In the genomic region with DNA sequence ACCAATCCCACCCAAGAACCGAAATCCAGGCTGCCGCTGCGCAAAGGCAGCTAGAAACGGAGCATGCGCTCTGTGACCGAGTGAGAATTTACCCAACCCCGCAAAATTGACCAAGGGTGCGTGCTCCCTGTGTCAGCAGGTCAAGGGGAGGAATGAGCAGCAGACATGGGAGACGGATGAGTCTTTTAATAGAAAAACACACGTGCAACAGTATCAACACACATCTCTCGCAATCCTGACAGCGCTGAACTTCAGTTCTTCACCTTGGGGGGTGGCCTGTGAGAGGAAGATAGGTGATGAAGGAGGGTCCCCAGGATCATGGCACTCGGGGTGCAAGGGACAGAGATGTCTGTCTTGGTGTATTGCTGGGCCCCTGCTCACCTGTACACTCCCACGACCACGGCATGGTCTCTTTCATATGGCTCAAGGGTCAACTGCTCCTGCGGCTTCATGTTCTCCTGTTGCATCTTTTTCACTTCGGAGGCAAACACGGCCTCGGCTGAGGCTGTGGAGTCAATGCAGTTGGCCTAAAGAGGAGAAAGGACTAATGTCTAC, we compare ENCODE assay signal across 9 cellular contexts. TPM values are rescaled to one million over a fixed set of nuclear protein-coding genes. Genes with fewer than 3 reads are reported as not detected.
DNase-seq lines count a peak whose midpoint lies in the region; ATAC-seq and TF ChIP-seq lines count a peak whose summit lies in the region.
"Had no signal": no experiment of that assay in that cellular context is flagged by ENCODE, and none has a peak within 500 bp of the region (broad histone marks: within the 10 kb centered on the region; RNA-seq: fewer than 3 reads in every experiment).

No MANE protein-coding gene starts in this region.

- H3K9me3 Mint-ChIP-seq in natural killer cell = no peaks in the 10 kb centered on the region

- no peaks in the 10 kb centered on the region for H3K36me3 Mint-ChIP-seq in natural killer cell

- H3K27ac Mint-ChIP-seq in natural killer cell = peak overlapping the region; percentile 87 to 92

- intact Hi-C loops in colonic mucosa (cut with DNase I) = no loop called here
- intact Hi-C loops in natural killer cell (cut with micrococcal nuclease) = no loop called here

- peak overlapping the region in 2 of 11 experiments; percentile 85 to 91; a peak in 4 of 22 replicates for H3K27ac ChIP-seq in BLaER1 treated with 17β-estradiol and CSF1 and Interleukin-3, amounts not matched to agents 10 nM and 100 nM
- no peak overlapping the region for H3K27ac ChIP-seq in HUES6 (ENCODE audit: low read depth, low read length)
- H3K27ac ChIP-seq in colonic mucosa = peak overlapping the region; percentile 35

- peaks cover 77 to 82% (median 80%) of the 10 kb centered on the region in 11 experiments for H3K36me3 ChIP-seq in BLaER1 treated with 17β-estradiol and CSF1 and Interleukin-3, amounts not matched to agents 10 nM and 100 nM
- peaks cover 65% of the 10 kb centered on the region for H3K36me3 ChIP-seq in HUES6 (ENCODE audit: control insufficient read depth, insufficient read depth, low read length)
- H3K36me3 ChIP-seq in colonic mucosa = peaks cover 16% of the 10 kb centered on the region

- peak overlapping the region in 7 of 11 experiments; percentile 73 to 84 (median 77); a peak in 7 of 22 replicates for H3K9ac ChIP-seq in BLaER1 treated with 17β-estradiol and CSF1 and Interleukin-3, amounts not matched to agents 10 nM and 100 nM
- H3K9ac ChIP-seq in HUES6 (ENCODE audit: low read length) (no peak overlapping the region), colonic mucosa (ENCODE audit: low read depth in 2 of 2, low read length in 2 of 2) (peak overlapping the region in 1 of 2 donors; percentile 77)

- no peaks in the 10 kb centered on the region for H3K27me3 Mint-ChIP-seq in natural killer cell (ENCODE audit: low read depth in 2 of 2)

- no peak for DNase-seq in colonic mucosa
- DNase-seq in natural killer cell = no peak
- DNase-seq in NAMALWA (ENCODE audit: low spot score) = no peak
- no peak for DNase-seq in NCI-H1436 (lab: John Stamatoyannopoulos, UW)
- no peak for DNase-seq in NCI-H1417 treated with DMSO at 0.1 percent for 48 hours (lab: John Stamatoyannopoulos, UW)

- peaks cover 14 to 40% (median 36%) of the 10 kb centered on the region in 10 experiments for H3K4me1 ChIP-seq in BLaER1 treated with 17β-estradiol and CSF1 and Interleukin-3, amounts not matched to agents 10 nM and 100 nM
- H3K4me1 ChIP-seq in HUES6 (ENCODE audit: control insufficient read depth, insufficient read depth, low read length) = peaks cover 3% of the 10 kb centered on the region
- peaks cover 4% of the 10 kb centered on the region for H3K4me1 ChIP-seq in colonic mucosa

- H3K4me1 Mint-ChIP-seq in natural killer cell = peaks cover 26 to 40% of the 10 kb centered on the region in 2 donors

- peak overlapping the region in 9 of 10 experiments; percentile 61 to 78 (median 66); a peak in 11 of 20 replicates for H3K4me3 ChIP-seq in BLaER1 treated with 17β-estradiol and CSF1 and Interleukin-3, amounts not matched to agents 10 nM and 100 nM
- H3K4me3 ChIP-seq in HUES6 (ENCODE audit: low read depth, low read length) = 0 out of 2 replicates have a peak overlapping the region, but pooled peaks have one; percentile 1
- peak overlapping the region; percentile 99 for H3K4me3 ChIP-seq in colonic mucosa

- peaks cover 0 to 99% (median 88%) of the 10 kb centered on the region in 11 experiments; a peak in 18 of 22 replicates for H4K20me1 ChIP-seq in BLaER1 treated with 17β-estradiol and CSF1 and Interleukin-3, amounts not matched to agents 10 nM and 100 nM

- TF ChIP-seq CTCF in colonic mucosa (IDR thresholded peaks at IDR 0.05) (no peak), natural killer cell (IDR thresholded peaks at IDR 0.05) (no peak)

- H3K27me3 ChIP-seq in BLaER1 treated with 17β-estradiol and CSF1 and Interleukin-3, amounts not matched to agents 10 nM and 100 nM = peaks cover 0 to 7% (median 0%) of the 10 kb centered on the region in 11 experiments; a peak in 3 of 22 replicates
- H3K27me3 ChIP-seq in HUES6 (ENCODE audit: control insufficient read depth, insufficient read depth, low read length) (no peaks in the 10 kb centered on the region), colonic mucosa (no peaks in the 10 kb centered on the region)

- peak overlapping the region; percentile 72 for H3K4me3 Mint-ChIP-seq in natural killer cell

- H3K9me3 ChIP-seq in BLaER1 treated with 17β-estradiol and CSF1 and Interleukin-3, amounts not matched to agents 10 nM and 100 nM (replicated peaks in 1 of 11) = no peaks in the 10 kb centered on the region
- H3K9me3 ChIP-seq in HUES6 (ENCODE audit: control insufficient read depth, insufficient read depth, low read depth, low read length) (no peaks in the 10 kb centered on the region), colonic mucosa (no peaks in the 10 kb centered on the region)

- peak overlapping the region; percentile 83 to 96 (median 91) for H3K4me2 ChIP-seq in BLaER1 treated with 17β-estradiol and CSF1 and Interleukin-3, amounts not matched to agents 10 nM and 100 nM

- ATAC-seq in natural killer cell (no peak), GM18867 (IDR thresholded peaks at IDR 0.05; ENCODE audit: unreplicated experiment) (no peak)

RNA-seq across cellular contexts. Expression of a gene that starts 0.4 kb away (rescaled TPM):
- 10 to 100 TPM; 11.8 to 12.7 TPM for total RNA-seq in colonic mucosa
- total RNA-seq in natural killer cell = 10 to 100 TPM; 27.5 to 54.2 (median 43.8) TPM

RNA-seq across cellular contexts. Expression of a gene that starts 11.8 kb away (rescaled TPM):
- total RNA-seq in colonic mucosa (100 to 1,000 TPM; 155 to 297 TPM), natural killer cell (100 to 1,000 TPM; 181 to 213 (median 201) TPM)

RNA-seq across cellular contexts. Expression of a gene that starts 55.7 kb away (rescaled TPM):
- total RNA-seq in colonic mucosa = not detected
- not detected for total RNA-seq in natural killer cell
- total RNA-seq: glomerular endothelial cell had no signal

Comparison
In these comparisons a context has a peak if more than half of its experiments do, and no peak if none do; other contexts are left out.
1. H3K4me3 ChIP-seq: peak in every context shown above with its lines; median percentile 99 in colonic mucosa; 66 in BLaER1 treated with 17β-estradiol and CSF1 and Interleukin-3, amounts not matched to agents 10 nM and 100 nM; 1 in HUES6.